8 cellular contexts compared by ENCODE assay signal in genomic region chr1:150976879-150977694, GRCh38. TPM values are rescaled to one million over a fixed set of nuclear protein-coding genes. Genes with fewer than 3 reads are reported as not detected.
DNase-seq lines count a peak whose midpoint lies in the region; ATAC-seq, FAIRE-seq and TF ChIP-seq lines count a peak whose summit lies in the region.

No MANE protein-coding gene starts in this region.

- no peak for TF ChIP-seq POLR2A in GM12891 (IDR thresholded peaks at IDR 0.05; ENCODE audit: low read depth, low read length)

- peak overlapping the region; percentile 91 for H3K27ac Mint-ChIP-seq in activated CD8-positive, alpha-beta T cell treated with anti-CD3 and anti-CD28 coated beads for 36 hours
- H3K27ac Mint-ChIP-seq in effector memory CD8-positive, alpha-beta T cell: peak overlapping the region; percentile 78 to 84

- no peaks in the 10 kb centered on the region for H3K27me3 ChIP-seq in mucosa of stomach (ENCODE audit: control insufficient read depth, insufficient read depth, low read length)

- intact Hi-C loops in activated CD8-positive, alpha-beta T cell treated with anti-CD3 and anti-CD28 coated beads for 36 hours (cut with micrococcal nuclease): no loop called here

- no peaks in the 10 kb centered on the region for H3K9me3 ChIP-seq in mucosa of stomach (ENCODE audit: control insufficient read depth, low read length)

- peaks cover 59% of the 10 kb centered on the region for H3K4me1 ChIP-seq in mucosa of stomach (ENCODE audit: control insufficient read depth, insufficient read depth, low read length)

- H3K4me3 ChIP-seq in mucosa of stomach (ENCODE audit: low read length): no peak overlapping the region

- peak overlapping the region; percentile 79 for H3K4me3 Mint-ChIP-seq in activated CD8-positive, alpha-beta T cell treated with anti-CD3 and anti-CD28 coated beads for 36 hours
- H3K4me3 Mint-ChIP-seq in effector memory CD8-positive, alpha-beta T cell: peak overlapping the region; percentile 82 to 85

- peak; percentile 65 for ATAC-seq in activated CD8-positive, alpha-beta T cell treated with anti-CD3 and anti-CD28 coated beads for 36 hours
- ATAC-seq in effector memory CD8-positive, alpha-beta T cell (replicated peaks): peak; percentile 35
- no peak for ATAC-seq in HG03432 (IDR thresholded peaks at IDR 0.05; ENCODE audit: unreplicated experiment)

- H3K9me3 Mint-ChIP-seq in activated CD8-positive, alpha-beta T cell treated with anti-CD3 and anti-CD28 coated beads for 36 hours: no peaks in the 10 kb centered on the region
- no peaks in the 10 kb centered on the region for H3K9me3 Mint-ChIP-seq in effector memory CD8-positive, alpha-beta T cell

- peaks cover 16% of the 10 kb centered on the region for H3K36me3 Mint-ChIP-seq in activated CD8-positive, alpha-beta T cell treated with anti-CD3 and anti-CD28 coated beads for 36 hours (ENCODE audit: low read depth)
- H3K36me3 Mint-ChIP-seq in effector memory CD8-positive, alpha-beta T cell (ENCODE audit: insufficient read depth): peaks cover 12% of the 10 kb centered on the region

- H3K27me3 Mint-ChIP-seq in activated CD8-positive, alpha-beta T cell treated with anti-CD3 and anti-CD28 coated beads for 36 hours: no peaks in the 10 kb centered on the region
- no peaks in the 10 kb centered on the region for H3K27me3 Mint-ChIP-seq in effector memory CD8-positive, alpha-beta T cell

- CTCF ChIA-PET in activated CD8-positive, alpha-beta T cell treated with anti-CD3 and anti-CD28 coated beads for 36 hours (lab: Charles Lee): interaction anchor here (0.9 to 8.4 kb wide), 8 partner anchors 9 to 417 kb away, joined by 3 to 103 read pairs (median 3); no protein-coding TSS in a partner anchor

- H3K36me3 ChIP-seq in mucosa of stomach (ENCODE audit: control insufficient read depth, insufficient read depth, low read length): no peaks in the 10 kb centered on the region

- DNase-seq in DMS53 (lab: John Stamatoyannopoulos, UW) (peak; percentile 95), NOMO-1 (lab: John Stamatoyannopoulos, UW; ENCODE audit: unreplicated experiment in 2 of 2) (peak; percentile 89 to 90), GM12891 (ENCODE audit: insufficient read length, low spot score) (no peak)
- DNase-seq in activated CD8-positive, alpha-beta T cell treated with anti-CD3 and anti-CD28 coated beads for 36 hours: peak; percentile 90
- DNase-seq in effector memory CD8-positive, alpha-beta T cell: peak; percentile 57 to 66 (median 63)
- peak; percentile 44 to 52 for DNase-seq in stimulated activated CD8-positive, alpha-beta memory T cell treated with anti-CD3 and anti-CD28 coated beads, Interleukin-4, amount 100 ng/mL, for 4 hours (ENCODE audit: low read depth in 2 of 2, low spot score in 1 of 2)

- POLR2A ChIA-PET in activated CD8-positive, alpha-beta T cell treated with anti-CD3 and anti-CD28 coated beads for 36 hours (lab: Charles Lee): interaction anchor here (0.9 to 1.9 kb wide), 4 partner anchors 9 to 415 kb away, joined by 3 to 6 read pairs (median 4); no protein-coding TSS in a partner anchor

- FAIRE-seq in GM12891 (lab: Jason Lieb, UNC): no peak

- TF ChIP-seq CTCF in activated CD8-positive, alpha-beta T cell treated with anti-CD3 and anti-CD28 coated beads for 36 hours (IDR thresholded peaks at IDR 0.05): no peak

- peaks cover 47% of the 10 kb centered on the region for H3K4me1 Mint-ChIP-seq in activated CD8-positive, alpha-beta T cell treated with anti-CD3 and anti-CD28 coated beads for 36 hours (ENCODE audit: low read depth)
- H3K4me1 Mint-ChIP-seq in effector memory CD8-positive, alpha-beta T cell (ENCODE audit: low read depth in 2 of 2): peaks cover 34 to 41% of the 10 kb centered on the region in 2 donors

- H3K9ac ChIP-seq in mucosa of stomach (ENCODE audit: low read length): peak overlapping the region; percentile 40

TF ChIP-seq in GM12891, 5 proteins besides CTCF, POLR2A, EP300 and RAD21:
- no peak for TF ChIP-seq POLR2AphosphoS5 (IDR thresholded peaks at IDR 0.05; ENCODE audit: low read depth, low read length)
- TF ChIP-seq PAX5 (IDR thresholded peaks at IDR 0.05; ENCODE audit: insufficient read depth, low read length, severe bottlenecking): no peak
- no peak for TF ChIP-seq SPI1 (IDR thresholded peaks at IDR 0.05; ENCODE audit: low read depth, low read length)
- no peak for TF ChIP-seq POU2F2 (IDR thresholded peaks at IDR 0.05; ENCODE audit: low read depth, low read length)
- no peak for TF ChIP-seq TAF1 (IDR thresholded peaks at IDR 0.05; ENCODE audit: low read depth, low read length)
TF ChIP-seq in GM12891: peak in this region for 0.

RNA-seq across cellular contexts. Expression of gene CERS2, which starts 2.5 kb away (rescaled TPM):
- 100 to 1,000 TPM; 129 to 132 TPM for total RNA-seq in activated CD8-positive, alpha-beta T cell treated with anti-CD3 and anti-CD28 coated beads for 36 hours
- 24.9 TPM for polyA plus RNA-seq in GM12891 (2012; ENCODE audit: low read depth, missing spikeins)

RNA-seq across cellular contexts. Expression of gene ANXA9, which starts 5.0 kb away (rescaled TPM):
- total RNA-seq in activated CD8-positive, alpha-beta T cell treated with anti-CD3 and anti-CD28 coated beads for 36 hours: under 1 TPM in 1 of 2 experiments, not detected in 1; 0.25 TPM
- polyA plus RNA-seq in GM12891 (2012; ENCODE audit: low read depth, missing spikeins): 0.62 TPM

RNA-seq across cellular contexts. Expression of gene MINDY1, which starts 29.6 kb away (rescaled TPM):
- total RNA-seq in activated CD8-positive, alpha-beta T cell treated with anti-CD3 and anti-CD28 coated beads for 36 hours: 10 to 100 TPM; 10.4 TPM
- 4.9 TPM for polyA plus RNA-seq in GM12891 (2012; ENCODE audit: low read depth, missing spikeins)

RNA-seq across cellular contexts. Expression of gene PRUNE1, which starts 31.2 kb away (rescaled TPM):
- 10 to 100 TPM; 12.4 to 15.7 TPM for total RNA-seq in activated CD8-positive, alpha-beta T cell treated with anti-CD3 and anti-CD28 coated beads for 36 hours
- polyA plus RNA-seq in GM12891 (2012; ENCODE audit: low read depth, missing spikeins): 7.0 TPM

RNA-seq across cellular contexts. Expression of gene SETDB1, which starts 50.9 kb away (rescaled TPM):
- 10 to 100 TPM; 45.1 to 52.3 TPM for total RNA-seq in activated CD8-positive, alpha-beta T cell treated with anti-CD3 and anti-CD28 coated beads for 36 hours
- polyA plus RNA-seq in GM12891 (2012; ENCODE audit: low read depth, missing spikeins): 21.5 TPM
